ENCODE assay signal across 1 cellular context in the genomic region with DNA sequence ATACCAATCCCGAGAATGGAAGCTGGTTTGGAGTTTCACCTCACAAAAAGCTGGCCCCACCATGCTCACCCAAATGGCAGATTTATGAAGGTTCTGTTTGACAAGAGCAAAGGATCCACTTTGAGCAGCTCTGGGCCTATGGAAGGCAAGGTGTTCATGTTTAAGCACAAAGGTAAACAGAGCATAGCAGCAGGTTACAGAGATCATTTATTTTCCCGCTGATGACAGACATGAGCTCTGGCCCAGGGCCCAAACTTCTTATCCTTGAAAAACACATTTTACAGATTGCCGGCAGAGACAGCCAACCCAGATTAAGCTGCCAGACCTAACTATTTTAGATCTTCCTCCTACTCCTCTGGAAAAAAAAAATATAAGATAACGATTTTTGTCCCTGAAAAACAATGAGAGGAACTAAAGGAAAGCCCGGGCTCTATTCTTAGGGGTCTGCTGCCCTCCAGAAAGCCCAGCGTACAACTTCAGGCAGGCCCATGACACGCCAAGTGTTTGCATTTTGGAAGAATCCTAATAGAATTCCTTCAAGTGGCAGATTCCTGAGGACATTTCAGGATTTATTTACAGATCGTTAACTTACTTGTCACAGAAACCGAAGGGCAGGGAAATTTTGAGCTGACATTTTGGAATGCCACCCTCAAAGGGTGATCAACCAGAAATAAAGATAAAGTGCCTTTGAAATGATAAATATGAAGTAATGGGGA.
A peak's percentile ranks its signal among the peaks of the same experiment; 100 is the strongest.
TF ChIP-seq lines count a peak whose summit lies in the region.

No MANE protein-coding gene starts in this region.

TF ChIP-seq in GM12878, 131 proteins besides CTCF, POLR2A, EP300 and RAD21 (continued from another document):
- no peak for TF ChIP-seq NFYA (IDR thresholded peaks at IDR 0.05; ENCODE audit: borderline replicate concordance, low read depth, low read length)
- peak; percentile 13 for TF ChIP-seq MEF2B (IDR thresholded peaks at IDR 0.05; ENCODE audit: partially characterized antibody, poor library complexity, severe bottlenecking)
- TF ChIP-seq, protein P1, sequence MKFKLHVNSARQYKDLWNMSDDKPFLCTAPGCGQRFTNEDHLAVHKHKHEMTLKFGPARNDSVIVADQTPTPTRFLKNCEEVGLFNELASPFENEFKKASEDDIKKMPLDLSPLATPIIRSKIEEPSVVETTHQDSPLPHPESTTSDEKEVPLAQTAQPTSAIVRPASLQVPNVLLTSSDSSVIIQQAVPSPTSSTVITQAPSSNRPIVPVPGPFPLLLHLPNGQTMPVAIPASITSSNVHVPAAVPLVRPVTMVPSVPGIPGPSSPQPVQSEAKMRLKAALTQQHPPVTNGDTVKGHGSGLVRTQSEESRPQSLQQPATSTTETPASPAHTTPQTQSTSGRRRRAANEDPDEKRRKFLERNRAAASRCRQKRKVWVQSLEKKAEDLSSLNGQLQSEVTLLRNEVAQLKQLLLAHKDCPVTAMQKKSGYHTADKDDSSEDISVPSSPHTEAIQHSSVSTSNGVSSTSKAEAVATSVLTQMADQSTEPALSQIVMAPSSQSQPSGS (IDR thresholded peaks at IDR 0.05; ENCODE audit: low read length): no peak
- no peak for TF ChIP-seq SMAD5 (IDR thresholded peaks at IDR 0.05; ENCODE audit: low read depth)
- TF ChIP-seq CBFB (IDR thresholded peaks at IDR 0.05; ENCODE audit: low read depth): no peak
